ENCODE assay signal across 20 cellular contexts in genomic region chr7:55070839-55071238, GRCh38. TPM values are rescaled to one million over a fixed set of nuclear protein-coding genes. Genes with fewer than 3 reads are reported as not detected.
DNase-seq lines count a peak whose midpoint lies in the region; ATAC-seq and TF ChIP-seq lines count a peak whose summit lies in the region.
"Had no signal": no experiment of that assay in that cellular context is flagged by ENCODE, and none has a peak within 500 bp of the region (broad histone marks: within the 10 kb centered on the region; RNA-seq: fewer than 3 reads in every experiment).

No MANE protein-coding gene starts in this region.

- DNase-seq in RWPE1 (ENCODE audit: low spot score), result no peak
- no peak for DNase-seq in transverse colon
- DNase-seq in D341Med (ENCODE audit: low spot score), result no peak
- DNase-seq: activated CD4-positive, alpha-beta T cell treated with anti-CD3 and anti-CD28 coated beads, Interleukin-2, amount 50 U/mL, for 4 hours; activated naive CD4-positive, alpha-beta T cell treated with anti-CD3 and anti-CD28 coated beads, Interleukin-2, amount 50 U/mL, for 16 hours; activated T-cell treated with anti-CD3 and anti-CD28 coated beads, Interleukin-2, amount 50 U/mL, for 1 hour; BE2C; brain microvascular endothelial cell; dermis blood vessel endothelial cell; naive thymus-derived CD8-positive, alpha-beta T cell; NCI-H1930; NCI-H446; SHP77 treated with DMSO at 0.1 percent for 48 hours; stimulated activated naive CD4-positive, alpha-beta T cell treated with Interleukin-2 at 50 U/mL for 16 hours; T-helper 1 cell had no signal

- ATAC-seq in GM19351 (IDR thresholded peaks at IDR 0.05; ENCODE audit: unreplicated experiment) (no peak), GM19023 (IDR thresholded peaks at IDR 0.05; ENCODE audit: unreplicated experiment) (no peak)
- ATAC-seq: naive thymus-derived CD8-positive, alpha-beta T cell had no signal

- intact Hi-C loops in transverse colon (cut with DNase I; ENCODE audit: low total_unique reads), result no loop called here

- peaks cover 0 to 3% of the 10 kb centered on the region in 2 donors for H3K9me3 ChIP-seq in esophagus (ENCODE audit: control insufficient read depth in 2 of 2, insufficient read depth in 1 of 2, low read depth in 1 of 2, low read length in 1 of 2)
- H3K9me3 ChIP-seq in muscle layer of colon (ENCODE audit: low read length), result no peaks in the 10 kb centered on the region
- no peaks in the 10 kb centered on the region for H3K9me3 ChIP-seq in transverse colon
- H3K9me3 ChIP-seq: BE2C, prostate gland had no signal

- in situ Hi-C loops in transverse colon (cut with MboI; ENCODE audit: low pct_ligation_motif_present in 1 of 4, low pct_unique_long_range_greater_than_20kb in 1 of 4, low sequenced_read_pairs in 3 of 4), result loop anchor here in 1 of 4 donors (25.0 kb wide), 1 partner anchor 109 kb away; no protein-coding TSS in a partner anchor

- no peaks in the 10 kb centered on the region for H3K27me3 ChIP-seq in esophagus (ENCODE audit: control insufficient read depth in 1 of 2, insufficient read depth in 2 of 2, low read length in 2 of 2)
- no peaks in the 10 kb centered on the region for H3K27me3 ChIP-seq in muscle layer of colon (ENCODE audit: control insufficient read depth in 1 of 2, insufficient read depth in 2 of 2, low read length in 2 of 2)
- H3K27me3 ChIP-seq in transverse colon, result no peaks in the 10 kb centered on the region
- H3K27me3 ChIP-seq: BE2C, brain microvascular endothelial cell had no signal

- POLR2A ChIA-PET in RWPE1 (lab: Yijun Ruan, JAX; ENCODE audit: low non-redundant PET), result no interaction called here

- H3K27ac ChIP-seq in RWPE1 (peak overlapping the region; percentile 62), esophagus (ENCODE audit: low read depth in 2 of 2, low read length in 1 of 2) (peak overlapping the region; percentile 71 to 83), muscle layer of colon (ENCODE audit: low read depth, low read length) (peak overlapping the region; percentile 71), transverse colon (peak overlapping the region; percentile 86 to 92 (median 89))
- H3K27ac ChIP-seq: brain microvascular endothelial cell, prostate gland had no signal

- peaks cover 0 to 13% of the 10 kb centered on the region in 2 donors for H3K4me1 ChIP-seq in esophagus (ENCODE audit: control insufficient read depth in 2 of 2, insufficient read depth in 2 of 2, low read length in 1 of 2)
- peaks cover 59% of the 10 kb centered on the region for H3K4me1 ChIP-seq in muscle layer of colon (ENCODE audit: insufficient read depth, low read length)
- peaks cover 49 to 61% (median 55%) of the 10 kb centered on the region in 4 donors for H3K4me1 ChIP-seq in transverse colon

- no peak for TF ChIP-seq POLR2A in transverse colon (IDR thresholded peaks at IDR 0.05)

- H3K4me3 ChIP-seq in esophagus (ENCODE audit: low read depth in 1 of 2, low read length in 2 of 2) (no peak overlapping the region), muscle layer of colon (ENCODE audit: low read depth in 1 of 2, low read length in 2 of 2) (no peak overlapping the region), transverse colon (no peak overlapping the region)
- H3K4me3 ChIP-seq: prostate gland had no signal

- no peak overlapping the region for H3K9ac ChIP-seq in muscle layer of colon (ENCODE audit: low read length)

- no peak for TF ChIP-seq EP300 in transverse colon (IDR thresholded peaks at IDR 0.05; ENCODE audit: low read depth)

- WGBS in esophagus, 2 donors, result 46 to 48% methylated on average over 8 of the region's 8 CpGs
- 68 to 80% methylated on average over 7 to 8 of the region's 8 CpGs for WGBS in transverse colon (ENCODE audit: low coverage in 1 of 2), 2 donors

- TF ChIP-seq CTCF in RWPE1 (conservative IDR thresholded peaks at IDR 0.05; ENCODE audit: low read depth) (no peak), transverse colon (IDR thresholded peaks at IDR 0.05) (no peak)

- CTCF ChIA-PET in RWPE1 (lab: Yijun Ruan, JAX), result interaction anchor here (1.2 kb wide), 1 partner anchor 185 kb away, joined by 3 read pairs; no protein-coding TSS in a partner anchor

- H3K36me3 ChIP-seq in esophagus (ENCODE audit: control insufficient read depth in 2 of 2, insufficient read depth in 2 of 2, low read length in 1 of 2) (peaks cover 0 to 6% of the 10 kb centered on the region in 2 donors), muscle layer of colon (ENCODE audit: insufficient read depth, low read length) (no peaks in the 10 kb centered on the region), transverse colon (no peaks in the 10 kb centered on the region)
- H3K36me3 ChIP-seq: prostate gland had no signal

RNA-seq across cellular contexts. Expression of gene EGFR, which starts 52.0 kb away (rescaled TPM):
- 10 to 100 TPM; 12.8 to 16.1 TPM for polyA plus RNA-seq in esophagus
- total RNA-seq in transverse colon, result 10 to 100 TPM; 40.0 to 85.7 (median 72.9) TPM
- total RNA-seq: naive thymus-derived CD8-positive, alpha-beta T cell had no signal
- polyA plus RNA-seq: naive thymus-derived CD8-positive, alpha-beta T cell had no signal
